Comparison of ENCODE assay signal across 10 cellular contexts in the genomic region with DNA sequence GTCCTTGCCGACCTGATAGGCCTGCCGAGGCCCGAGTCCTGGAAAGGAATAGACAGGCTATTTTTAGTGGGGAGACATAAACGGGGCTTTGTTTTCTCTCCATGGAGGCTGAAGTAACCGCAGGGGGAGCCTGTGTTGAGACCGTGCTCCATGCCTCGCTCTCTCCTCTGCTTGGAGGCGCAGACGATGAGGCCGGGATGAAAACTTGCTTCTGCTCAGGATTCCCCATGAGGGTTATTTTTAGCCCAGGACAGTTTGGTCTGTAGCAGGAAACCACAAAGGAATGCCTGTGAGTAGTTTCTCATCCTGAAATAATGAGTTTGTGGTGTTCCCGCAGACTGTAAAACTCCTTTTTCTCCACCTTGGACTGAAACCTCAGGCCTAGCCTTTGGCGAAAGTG.
DNase-seq lines count a peak whose midpoint lies in the region; ATAC-seq and TF ChIP-seq lines count a peak whose summit lies in the region.
"Had no signal": no experiment of that assay in that cellular context is flagged by ENCODE, and none has a peak within 500 bp of the region (broad histone marks: within the 10 kb centered on the region; RNA-seq: fewer than 3 reads in every experiment).

No MANE protein-coding gene starts in this region.

- ATAC-seq in GM19395 (IDR thresholded peaks at IDR 0.05; ENCODE audit: unreplicated experiment) = no peak
- no peak for ATAC-seq in HG02852 (IDR thresholded peaks at IDR 0.05; ENCODE audit: unreplicated experiment)
- ATAC-seq: activated naive CD8-positive, alpha-beta T cell treated with anti-CD3 and anti-CD28 coated beads, Interleukin-2, amount 50 U/mL, for 24 hours; psoas muscle had no signal

- H3K4me3 ChIP-seq in retinal pigment epithelial cell (ENCODE audit: low read length) = no peak overlapping the region
- H3K4me3 ChIP-seq: psoas muscle had no signal

- DNase-seq in GM04503 (ENCODE audit: low read depth) (peak; percentile 79), amniotic stem cell (lab: John Stamatoyannopoulos, UW) (peak; percentile 55), globus pallidus (ENCODE audit: low spot score) (peak; percentile 68), retinal pigment epithelial cell (ENCODE audit: low read depth) (peak; percentile 59), mesenteric fat pad (ENCODE audit: low spot score) (no peak)
- no peak for DNase-seq in stimulated activated naive CD4-positive, alpha-beta T cell (lab: John Stamatoyannopoulos, UW)
- DNase-seq: activated naive CD8-positive, alpha-beta T cell treated with anti-CD3 and anti-CD28 coated beads, Interleukin-2, amount 50 U/mL, for 24 hours; psoas muscle had no signal

- TF ChIP-seq CTCF in retinal pigment epithelial cell (conservative IDR thresholded peaks at IDR 0.05; ENCODE audit: low read depth, low read length) = peak; percentile 22

Comparison
In these comparisons a context has a peak if more than half of its experiments do, and no peak if none do; other contexts are left out.
1. DNase-seq: peak in GM04503 (single experiment), amniotic stem cell (single experiment), globus pallidus (single experiment) and retinal pigment epithelial cell (single experiment); none in mesenteric fat pad (single experiment) and stimulated activated naive CD4-positive, alpha-beta T cell (0 of 6).